22 cellular contexts compared by ENCODE assay signal in the genomic region with DNA sequence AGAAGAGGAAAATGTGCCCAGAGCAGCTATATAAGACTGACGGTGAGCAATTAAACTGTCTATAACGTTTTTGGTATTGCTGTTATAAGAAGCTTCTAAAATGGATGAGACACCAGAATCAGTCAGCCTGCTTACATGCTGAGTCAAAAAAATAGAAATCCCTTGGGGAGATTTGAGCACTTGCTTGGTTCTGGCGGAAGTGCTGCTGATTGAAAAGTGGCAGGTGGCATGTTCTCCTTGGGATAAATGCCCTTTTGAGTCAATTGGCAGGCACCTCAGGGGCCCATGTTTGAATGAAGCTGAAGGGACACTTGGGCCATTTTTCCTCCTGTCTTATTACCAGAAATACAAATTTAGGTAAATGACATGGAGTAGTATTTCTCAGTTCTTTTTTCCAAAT.
"Had no signal": no experiment of that assay in that cellular context is flagged by ENCODE, and none has a peak within 500 bp of the region (broad histone marks: within the 10 kb centered on the region; RNA-seq: fewer than 3 reads in every experiment).

No MANE protein-coding gene starts in this region.

- ATAC-seq: activated CD8-positive, alpha-beta T cell treated with anti-CD3 and anti-CD28 coated beads, Interleukin-2, amount 10 ng/mL, durations not matched to agents 7 days and 5 days; foreskin keratinocyte; left cardiac atrium; mucosa of descending colon; natural killer cell; sciatic nerve; stimulated activated memory B cell treated with anti-CD40 and anti-IgM and Interleukin-4, amounts not matched to agents 10 μg/mL and 1 μg/mL and 100 μg/mL, for 72 hours had no signal

- DNase-seq: activated CD4-positive, alpha-beta T cell treated with anti-CD3 and anti-CD28 coated beads, Interleukin-2, amount 10 ng/mL, durations not matched to agents 7 days and 5 days; activated CD8-positive, alpha-beta T cell treated with anti-CD3 and anti-CD28 coated beads, Interleukin-2, amount 10 ng/mL, durations not matched to agents 7 days and 5 days; activated effector memory CD4-positive, alpha-beta T cell treated with Interleukin-2 at 50 U/mL for 16 hours; activated naive CD4-positive, alpha-beta T cell treated with anti-CD3 and anti-CD28 coated beads, Interleukin-2, amount 50 U/mL, for 16 hours; activated T-cell treated with anti-CD3 and anti-CD28 coated beads, Interleukin-2, amount 50 U/mL, for 24 hours; aorta; brain microvascular endothelial cell; central memory CD4-positive, alpha-beta T cell; colonic mucosa; foreskin keratinocyte; glutamatergic neuron; hippocampal formation; left cardiac atrium; mesenchymal stem cell; mucosa of descending colon; natural killer cell; spleen; stimulated activated CD4-positive, alpha-beta T cell treated with anti-CD3 and anti-CD28 coated beads, Interleukin-4, amount 100 ng/mL, for 4 hours; T-helper 9 cell; testis had no signal
